In the genomic region with DNA sequence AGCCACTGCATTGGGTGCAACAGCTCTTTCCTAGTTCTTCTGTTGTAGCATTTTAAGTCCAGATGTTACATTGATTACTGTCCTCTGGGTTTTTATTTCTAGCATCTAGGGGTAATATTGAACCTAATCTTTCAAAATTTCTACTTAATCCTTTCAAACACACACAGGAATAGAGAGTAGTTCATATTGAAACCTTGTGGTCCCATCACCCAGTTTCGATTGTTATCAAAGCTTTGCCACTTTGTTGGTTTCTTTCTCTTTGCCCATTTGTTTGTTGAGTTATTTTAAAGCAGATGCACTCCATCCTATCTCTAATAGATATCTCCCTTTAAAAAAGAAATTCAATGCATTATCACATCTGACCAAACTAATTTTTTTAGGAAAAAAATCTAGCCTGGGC, we compare ENCODE assay signal across 11 cellular contexts.
"Had no signal": no experiment of that assay in that cellular context is flagged by ENCODE, and none has a peak within 500 bp of the region (broad histone marks: within the 10 kb centered on the region; RNA-seq: fewer than 3 reads in every experiment).

No MANE protein-coding gene starts in this region.

- H3K4me3 Mint-ChIP-seq: neural crest cell had no signal

- H3K4me3 ChIP-seq: adrenal gland, gastroesophageal sphincter, ovary, sigmoid colon, thyroid gland had no signal

- H3K9me3 ChIP-seq: adrenal gland, gastroesophageal sphincter, ovary, sigmoid colon, thyroid gland had no signal

- H3K27me3 ChIP-seq: adrenal gland, gastroesophageal sphincter, ovary, sigmoid colon, thyroid gland had no signal

- ATAC-seq: gastroesophageal sphincter, left ventricle myocardium superior had no signal

- H3K4me1 Mint-ChIP-seq: neural crest cell had no signal

- H3K27ac ChIP-seq: adrenal gland, gastroesophageal sphincter, ovary, sigmoid colon, thyroid gland had no signal

- H3K36me3 ChIP-seq: adrenal gland, ovary, sigmoid colon, thyroid gland had no signal

- H3K9me3 Mint-ChIP-seq: neural crest cell had no signal

- H3K4me1 ChIP-seq: adrenal gland, gastroesophageal sphincter, sigmoid colon, thyroid gland had no signal

- DNase-seq: adrenal gland; caudate nucleus; left ventricle myocardium superior; mesenchymal stem cell; ovary; SHP77 treated with DMSO at 0.1 percent for 48 hours; sigmoid colon; stimulated activated CD8-positive, alpha-beta memory T cell treated with anti-CD3 and anti-CD28 coated beads, Interleukin-4, amount 100 ng/mL, for 48 hours; thyroid gland had no signal
